ENCODE assay signal across 2 cellular contexts in the genomic region with DNA sequence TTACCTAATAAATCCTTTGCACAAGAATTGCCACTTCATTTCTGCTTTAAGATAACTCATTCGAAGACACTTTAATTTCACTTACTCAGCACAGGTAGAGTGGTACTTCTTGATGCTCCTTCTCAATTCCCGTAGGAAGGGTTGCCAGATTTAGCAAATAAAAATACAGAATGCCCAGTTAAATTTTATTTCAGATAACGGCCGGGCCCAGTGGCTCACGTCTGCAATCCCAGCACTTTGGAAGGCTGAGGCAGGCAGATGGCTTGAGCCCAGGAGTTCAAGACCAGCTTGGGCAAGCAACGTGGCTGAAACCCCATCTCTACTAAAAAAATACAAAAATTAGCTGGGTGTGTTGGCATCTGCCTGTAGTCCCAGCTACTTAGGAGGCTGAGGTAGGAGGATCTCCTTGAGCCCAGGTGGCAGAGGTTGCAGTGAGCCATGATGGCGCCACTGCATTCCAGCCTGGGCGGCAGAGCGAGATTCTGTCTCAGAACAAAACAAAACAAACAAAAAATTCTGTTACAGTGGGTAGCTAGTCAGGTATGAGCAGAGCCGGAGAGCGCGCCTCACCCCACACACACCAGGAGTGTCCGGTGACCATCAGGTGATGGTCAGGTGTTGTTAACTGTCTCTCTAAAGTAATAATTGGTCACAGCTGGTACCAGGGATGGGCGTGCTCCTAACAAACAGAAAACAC.
TF ChIP-seq lines count a peak whose summit lies in the region.

No MANE protein-coding gene starts in this region.

TF ChIP-seq in K562, 482 proteins besides CTCF, POLR2A, EP300 and RAD21 (continued from another document):
- TF ChIP-seq RBM39 (optimal IDR thresholded peaks at IDR 0.05; ENCODE audit: low read depth, low read length) (no peak), ZNF184 (CRISPR knock-in tag; IDR thresholded peaks at IDR 0.05) (no peak), ZNF134 (CRISPR knock-in tag; conservative IDR thresholded peaks at IDR 0.05) (no peak), ZNF551 (CRISPR knock-in tag; IDR thresholded peaks at IDR 0.05) (no peak), RNF2 (IDR thresholded peaks at IDR 0.05) (no peak), NCOA2 (IDR thresholded peaks at IDR 0.05; ENCODE audit: partially characterized antibody in 2 of 2) (no peak), HIVEP1 (CRISPR knock-in tag; IDR thresholded peaks at IDR 0.05) (no peak), ILF3 (IDR thresholded peaks at IDR 0.05; ENCODE audit: borderline replicate concordance) (no peak), POLR3A (IDR thresholded peaks at IDR 0.05; ENCODE audit: borderline replicate concordance, extremely low read depth, insufficient read depth, insufficient read length) (no peak), ZNF408 (CRISPR knock-in tag; IDR thresholded peaks at IDR 0.05; ENCODE audit: low read depth) (no peak), STAT5B (CRISPR knock-in tag; IDR thresholded peaks at IDR 0.05) (no peak), POLR3G (IDR thresholded peaks at IDR 0.05; ENCODE audit: extremely low read depth, insufficient read length, insufficient replicate concordance) (no peak), ZC3H8 (IDR thresholded peaks at IDR 0.05) (no peak), MAFK (IDR thresholded peaks at IDR 0.05; ENCODE audit: low read length) (no peak), TCF7 (IDR thresholded peaks at IDR 0.05; ENCODE audit: borderline replicate concordance) (no peak)
- TF ChIP-seq, protein P1, sequence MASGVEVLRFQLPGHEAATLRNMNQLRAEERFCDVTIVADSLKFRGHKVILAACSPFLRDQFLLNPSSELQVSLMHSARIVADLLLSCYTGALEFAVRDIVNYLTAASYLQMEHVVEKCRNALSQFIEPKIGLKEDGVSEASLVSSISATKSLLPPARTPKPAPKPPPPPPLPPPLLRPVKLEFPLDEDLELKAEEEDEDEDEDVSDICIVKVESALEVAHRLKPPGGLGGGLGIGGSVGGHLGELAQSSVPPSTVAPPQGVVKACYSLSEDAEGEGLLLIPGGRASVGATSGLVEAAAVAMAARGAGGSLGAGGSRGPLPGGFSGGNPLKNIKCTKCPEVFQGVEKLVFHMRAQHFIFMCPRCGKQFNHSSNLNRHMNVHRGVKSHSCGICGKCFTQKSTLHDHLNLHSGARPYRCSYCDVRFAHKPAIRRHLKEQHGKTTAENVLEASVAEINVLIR (CRISPR knock-in tag; IDR thresholded peaks at IDR 0.05): no peak
- TF ChIP-seq, protein P2, sequence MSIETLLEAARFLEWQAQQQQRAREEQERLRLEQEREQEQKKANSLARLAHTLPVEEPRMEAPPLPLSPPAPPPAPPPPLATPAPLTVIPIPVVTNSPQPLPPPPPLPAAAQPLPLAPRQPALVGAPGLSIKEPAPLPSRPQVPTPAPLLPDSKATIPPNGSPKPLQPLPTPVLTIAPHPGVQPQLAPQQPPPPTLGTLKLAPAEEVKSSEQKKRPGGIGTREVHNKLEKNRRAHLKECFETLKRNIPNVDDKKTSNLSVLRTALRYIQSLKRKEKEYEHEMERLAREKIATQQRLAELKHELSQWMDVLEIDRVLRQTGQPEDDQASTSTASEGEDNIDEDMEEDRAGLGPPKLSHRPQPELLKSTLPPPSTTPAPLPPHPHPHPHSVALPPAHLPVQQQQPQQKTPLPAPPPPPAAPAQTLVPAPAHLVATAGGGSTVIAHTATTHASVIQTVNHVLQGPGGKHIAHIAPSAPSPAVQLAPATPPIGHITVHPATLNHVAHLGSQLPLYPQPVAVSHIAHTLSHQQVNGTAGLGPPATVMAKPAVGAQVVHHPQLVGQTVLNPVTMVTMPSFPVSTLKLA (conservative IDR thresholded peaks at IDR 0.05): no peak
- TF ChIP-seq, protein P3, sequence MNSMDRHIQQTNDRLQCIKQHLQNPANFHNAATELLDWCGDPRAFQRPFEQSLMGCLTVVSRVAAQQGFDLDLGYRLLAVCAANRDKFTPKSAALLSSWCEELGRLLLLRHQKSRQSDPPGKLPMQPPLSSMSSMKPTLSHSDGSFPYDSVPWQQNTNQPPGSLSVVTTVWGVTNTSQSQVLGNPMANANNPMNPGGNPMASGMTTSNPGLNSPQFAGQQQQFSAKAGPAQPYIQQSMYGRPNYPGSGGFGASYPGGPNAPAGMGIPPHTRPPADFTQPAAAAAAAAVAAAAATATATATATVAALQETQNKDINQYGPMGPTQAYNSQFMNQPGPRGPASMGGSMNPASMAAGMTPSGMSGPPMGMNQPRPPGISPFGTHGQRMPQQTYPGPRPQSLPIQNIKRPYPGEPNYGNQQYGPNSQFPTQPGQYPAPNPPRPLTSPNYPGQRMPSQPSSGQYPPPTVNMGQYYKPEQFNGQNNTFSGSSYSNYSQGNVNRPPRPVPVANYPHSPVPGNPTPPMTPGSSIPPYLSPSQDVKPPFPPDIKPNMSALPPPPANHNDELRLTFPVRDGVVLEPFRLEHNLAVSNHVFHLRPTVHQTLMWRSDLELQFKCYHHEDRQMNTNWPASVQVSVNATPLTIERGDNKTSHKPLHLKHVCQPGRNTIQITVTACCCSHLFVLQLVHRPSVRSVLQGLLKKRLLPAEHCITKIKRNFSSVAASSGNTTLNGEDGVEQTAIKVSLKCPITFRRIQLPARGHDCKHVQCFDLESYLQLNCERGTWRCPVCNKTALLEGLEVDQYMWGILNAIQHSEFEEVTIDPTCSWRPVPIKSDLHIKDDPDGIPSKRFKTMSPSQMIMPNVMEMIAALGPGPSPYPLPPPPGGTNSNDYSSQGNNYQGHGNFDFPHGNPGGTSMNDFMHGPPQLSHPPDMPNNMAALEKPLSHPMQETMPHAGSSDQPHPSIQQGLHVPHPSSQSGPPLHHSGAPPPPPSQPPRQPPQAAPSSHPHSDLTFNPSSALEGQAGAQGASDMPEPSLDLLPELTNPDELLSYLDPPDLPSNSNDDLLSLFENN (IDR thresholded peaks at IDR 0.05; ENCODE audit: low read depth in 2 of 2, low read length in 2 of 2): no peak
TF ChIP-seq in K562: peak in this region for 0.

TF ChIP-seq in SK-N-SH treated with all-trans-retinoic acid at 6 μM for 48 hours, 23 proteins besides CTCF, POLR2A, EP300 and RAD21 (continued from another document):
- TF ChIP-seq, protein P4, sequence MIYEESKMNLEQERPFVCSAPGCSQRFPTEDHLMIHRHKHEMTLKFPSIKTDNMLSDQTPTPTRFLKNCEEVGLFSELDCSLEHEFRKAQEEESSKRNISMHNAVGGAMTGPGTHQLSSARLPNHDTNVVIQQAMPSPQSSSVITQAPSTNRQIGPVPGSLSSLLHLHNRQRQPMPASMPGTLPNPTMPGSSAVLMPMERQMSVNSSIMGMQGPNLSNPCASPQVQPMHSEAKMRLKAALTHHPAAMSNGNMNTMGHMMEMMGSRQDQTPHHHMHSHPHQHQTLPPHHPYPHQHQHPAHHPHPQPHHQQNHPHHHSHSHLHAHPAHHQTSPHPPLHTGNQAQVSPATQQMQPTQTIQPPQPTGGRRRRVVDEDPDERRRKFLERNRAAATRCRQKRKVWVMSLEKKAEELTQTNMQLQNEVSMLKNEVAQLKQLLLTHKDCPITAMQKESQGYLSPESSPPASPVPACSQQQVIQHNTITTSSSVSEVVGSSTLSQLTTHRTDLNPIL (CRISPR knock-in tag; IDR thresholded peaks at IDR 0.05; ENCODE audit: low read depth): no peak
- TF ChIP-seq ZC3H10 (CRISPR knock-in tag; IDR thresholded peaks at IDR 0.05): no peak
TF ChIP-seq in SK-N-SH treated with all-trans-retinoic acid at 6 μM for 48 hours: peak in this region for 0.
